ENCODE assay signal across 17 cellular contexts in the genomic region with DNA sequence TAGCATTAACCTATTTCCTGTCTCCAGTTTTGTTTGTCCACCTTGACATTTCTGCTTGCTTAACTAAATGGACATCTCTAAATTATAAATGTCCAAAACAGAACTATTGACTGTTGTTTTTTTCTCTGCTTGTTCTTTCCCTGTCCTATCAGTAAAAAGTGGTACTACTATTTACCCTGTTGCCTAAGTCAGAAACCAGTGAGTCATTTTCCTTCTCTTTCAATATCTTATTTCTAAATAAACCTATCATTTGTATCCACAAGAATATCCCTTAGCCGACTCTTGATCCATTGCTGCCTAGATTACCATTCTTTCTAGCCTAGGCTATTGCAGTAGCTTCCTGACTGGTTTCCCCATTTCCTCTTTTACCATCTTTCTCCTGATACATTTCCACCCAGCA. TPM values are rescaled to one million over a fixed set of nuclear protein-coding genes. Genes with fewer than 3 reads are reported as not detected.
DNase-seq lines count a peak whose midpoint lies in the region; ATAC-seq lines count a peak whose summit lies in the region.
"Had no signal": no experiment of that assay in that cellular context is flagged by ENCODE, and none has a peak within 500 bp of the region (broad histone marks: within the 10 kb centered on the region; RNA-seq: fewer than 3 reads in every experiment).

No MANE protein-coding gene starts in this region.

- ATAC-seq in CD4-positive, CD25-positive, alpha-beta regulatory T cell (ENCODE audit: low read depth in 2 of 2) = no peak
- ATAC-seq in naive B cell (ENCODE audit: low read depth in 2 of 2) = no peak
- ATAC-seq: lower lobe of right lung, right cardiac atrium had no signal

- H3K36me3 Mint-ChIP-seq in CD4-positive, CD25-positive, alpha-beta regulatory T cell = peaks cover 38% of the 10 kb centered on the region
- H3K36me3 Mint-ChIP-seq in activated T-helper 2 cell treated with anti-CD3 and anti-CD28 coated beads, Interferon-gamma antibody, Interleukin-2, Interleukin-4, amounts not matched to agents 10 μg/mL and 5 μg/mL and 100 μg/mL, durations not matched to agents 14 hours and 24 hours and 36 hours (ENCODE audit: low read depth) = peaks cover 56% of the 10 kb centered on the region
- peaks cover 26 to 28% of the 10 kb centered on the region in 2 donors for H3K36me3 Mint-ChIP-seq in naive B cell

- H3K27me3 ChIP-seq in CD4-positive, CD25-positive, alpha-beta regulatory T cell (ENCODE audit: control insufficient read depth, insufficient read depth, low read length) = no peaks in the 10 kb centered on the region

- no peaks in the 10 kb centered on the region for H3K27me3 Mint-ChIP-seq in CD4-positive, CD25-positive, alpha-beta regulatory T cell
- no peaks in the 10 kb centered on the region for H3K27me3 Mint-ChIP-seq in activated T-helper 2 cell treated with anti-CD3 and anti-CD28 coated beads, Interferon-gamma antibody, Interleukin-2, Interleukin-4, amounts not matched to agents 10 μg/mL and 5 μg/mL and 100 μg/mL, durations not matched to agents 14 hours and 24 hours and 36 hours (ENCODE audit: low read depth)
- no peaks in the 10 kb centered on the region for H3K27me3 Mint-ChIP-seq in naive B cell
- H3K27me3 Mint-ChIP-seq: activated B cell treated with CpG ODN at 0.5 μM for 24 hours had no signal

- H3K4me1 Mint-ChIP-seq in CD4-positive, CD25-positive, alpha-beta regulatory T cell = peaks cover 26 to 72% (median 34%) of the 10 kb centered on the region in 4 donors
- H3K4me1 Mint-ChIP-seq in activated T-helper 2 cell treated with anti-CD3 and anti-CD28 coated beads, Interferon-gamma antibody, Interleukin-2, Interleukin-4, amounts not matched to agents 10 μg/mL and 5 μg/mL and 100 μg/mL, durations not matched to agents 14 hours and 24 hours and 36 hours (ENCODE audit: low read depth) = peaks cover 20% of the 10 kb centered on the region
- H3K4me1 Mint-ChIP-seq in naive B cell = peaks cover 7 to 23% (median 13%) of the 10 kb centered on the region in 3 donors
- H3K4me1 Mint-ChIP-seq: nephron progenitor cell had no signal

- no peaks in the 10 kb centered on the region for H3K9me3 Mint-ChIP-seq in CD4-positive, CD25-positive, alpha-beta regulatory T cell
- H3K9me3 Mint-ChIP-seq in activated T-helper 2 cell treated with anti-CD3 and anti-CD28 coated beads, Interferon-gamma antibody, Interleukin-2, Interleukin-4, amounts not matched to agents 10 μg/mL and 5 μg/mL and 100 μg/mL, durations not matched to agents 14 hours and 24 hours and 36 hours = no peaks in the 10 kb centered on the region
- H3K9me3 Mint-ChIP-seq in naive B cell = no peaks in the 10 kb centered on the region
- H3K9me3 Mint-ChIP-seq: activated B cell treated with CpG ODN at 0.5 μM for 24 hours, nephron progenitor cell had no signal

- H3K4me1 ChIP-seq in CD4-positive, CD25-positive, alpha-beta regulatory T cell (ENCODE audit: control insufficient read depth, insufficient read depth, low read length, poor library complexity, severe bottlenecking) = peaks cover 4% of the 10 kb centered on the region

- H3K36me3 ChIP-seq in CD4-positive, CD25-positive, alpha-beta regulatory T cell (ENCODE audit: control insufficient read depth, insufficient read depth, low read length) = peaks cover 68% of the 10 kb centered on the region

- no peak overlapping the region for H3K4me3 ChIP-seq in CD4-positive, CD25-positive, alpha-beta regulatory T cell (ENCODE audit: low read depth, low read length)
- H3K4me3 ChIP-seq: lower lobe of right lung, thoracic aorta had no signal

- peak overlapping the region in 1 of 4 donors; percentile 5 for H3K4me3 Mint-ChIP-seq in CD4-positive, CD25-positive, alpha-beta regulatory T cell
- no peak overlapping the region for H3K4me3 Mint-ChIP-seq in activated T-helper 2 cell treated with anti-CD3 and anti-CD28 coated beads, Interferon-gamma antibody, Interleukin-2, Interleukin-4, amounts not matched to agents 10 μg/mL and 5 μg/mL and 100 μg/mL, durations not matched to agents 14 hours and 24 hours and 36 hours (ENCODE audit: low read depth)
- no peak overlapping the region for H3K4me3 Mint-ChIP-seq in naive B cell
- H3K4me3 Mint-ChIP-seq: activated B cell treated with CpG ODN at 0.5 μM for 24 hours, nephron progenitor cell had no signal

- H3K9me3 ChIP-seq in CD4-positive, CD25-positive, alpha-beta regulatory T cell (ENCODE audit: control insufficient read depth in 2 of 2, low read length in 2 of 2) = no peaks in the 10 kb centered on the region
- H3K9me3 ChIP-seq: lower lobe of right lung, thoracic aorta had no signal

- intact Hi-C loops in activated T-helper 2 cell treated with anti-CD3 and anti-CD28 coated beads, Interferon-gamma antibody, Interleukin-2, Interleukin-4, amounts not matched to agents 10 μg/mL and 5 μg/mL and 100 μg/mL, durations not matched to agents 14 hours and 24 hours and 36 hours (cut with micrococcal nuclease) = no loop called here

- peak overlapping the region; percentile 60 to 80 (median 72) for H3K27ac Mint-ChIP-seq in CD4-positive, CD25-positive, alpha-beta regulatory T cell
- H3K27ac Mint-ChIP-seq in activated T-helper 2 cell treated with anti-CD3 and anti-CD28 coated beads, Interferon-gamma antibody, Interleukin-2, Interleukin-4, amounts not matched to agents 10 μg/mL and 5 μg/mL and 100 μg/mL, durations not matched to agents 14 hours and 24 hours and 36 hours = peak overlapping the region; percentile 36
- peak overlapping the region; percentile 10 to 89 (median 69) for H3K27ac Mint-ChIP-seq in naive B cell
- H3K27ac Mint-ChIP-seq: activated B cell treated with CpG ODN at 0.5 μM for 24 hours had no signal

- H3K27ac ChIP-seq in CD4-positive, CD25-positive, alpha-beta regulatory T cell (ENCODE audit: insufficient read depth, low read length, poor library complexity, severe bottlenecking) = no peak overlapping the region
- H3K27ac ChIP-seq: epithelial cell of prostate, lower lobe of right lung, thoracic aorta had no signal

- no peak for DNase-seq in CD4-positive, CD25-positive, alpha-beta regulatory T cell
- DNase-seq in GF-D8 (lab: John Stamatoyannopoulos, UW) = peak; percentile 75
- DNase-seq in activated T-helper 2 cell treated with anti-CD3 and anti-CD28 coated beads, Interferon-gamma antibody, Interleukin-2, Interleukin-4, amounts not matched to agents 10 μg/mL and 5 μg/mL and 100 μg/mL, durations not matched to agents 14 hours and 24 hours and 36 hours (ENCODE audit: low spot score) = no peak
- no peak for DNase-seq in naive B cell
- DNase-seq in NCI-H1092 treated with DMSO at 0.1 percent for 48 hours (lab: John Stamatoyannopoulos, UW) = no peak
- no peak for DNase-seq in germinal center (ENCODE audit: low spot score)
- no peak for DNase-seq in 8988T
- DNase-seq: activated B cell treated with CpG ODN at 0.5 μM for 24 hours; C1 segment of cervical spinal cord; cerebellar nuclear complex; lower lobe of right lung; NCI-H526; nephron progenitor cell; right cardiac atrium; stimulated activated CD4-positive, alpha-beta T cell treated with anti-CD3 and anti-CD28 coated beads, Interleukin-1b, Interleukin-23, amount 100 ng/mL, for 48 hours had no signal

RNA-seq across cellular contexts. Expression of gene MIER1, which starts 22.5 kb away (rescaled TPM):
- total RNA-seq in CD4-positive, CD25-positive, alpha-beta regulatory T cell = 84.8 TPM
- polyA plus RNA-seq in CD4-positive, CD25-positive, alpha-beta regulatory T cell = 10 to 100 TPM; 33.4 to 41.9 (median 36.0) TPM
- 44.5 and 45.1 TPM in 2 replicates for total RNA-seq in activated T-helper 2 cell treated with anti-CD3 and anti-CD28 coated beads, Interferon-gamma antibody, Interleukin-2, Interleukin-4, amounts not matched to agents 10 μg/mL and 5 μg/mL and 100 μg/mL, durations not matched to agents 14 hours and 24 hours and 36 hours
- 10 to 100 TPM; 21.1 to 40.5 (median 35.9) TPM for polyA plus RNA-seq in naive B cell (ENCODE audit: low read depth in 6 of 6)

RNA-seq across cellular contexts. Expression of gene DNAI4, which starts 22.6 kb away (rescaled TPM):
- 3.2 TPM for total RNA-seq in CD4-positive, CD25-positive, alpha-beta regulatory T cell
- 1 to 10 TPM in 2 of 4 donors, under 1 TPM in 2; 0.45 to 2.0 (median 1.4) TPM for polyA plus RNA-seq in CD4-positive, CD25-positive, alpha-beta regulatory T cell
- 0.90 and 1.7 TPM in 2 replicates for total RNA-seq in activated T-helper 2 cell treated with anti-CD3 and anti-CD28 coated beads, Interferon-gamma antibody, Interleukin-2, Interleukin-4, amounts not matched to agents 10 μg/mL and 5 μg/mL and 100 μg/mL, durations not matched to agents 14 hours and 24 hours and 36 hours
- 1 to 10 TPM in 3 of 6 donors, under 1 TPM in 2, not detected in 1; 0.40 to 4.1 (median 1.3) TPM for polyA plus RNA-seq in naive B cell (ENCODE audit: low read depth in 6 of 6)
